13 cellular contexts compared by ENCODE assay signal in the genomic region with DNA sequence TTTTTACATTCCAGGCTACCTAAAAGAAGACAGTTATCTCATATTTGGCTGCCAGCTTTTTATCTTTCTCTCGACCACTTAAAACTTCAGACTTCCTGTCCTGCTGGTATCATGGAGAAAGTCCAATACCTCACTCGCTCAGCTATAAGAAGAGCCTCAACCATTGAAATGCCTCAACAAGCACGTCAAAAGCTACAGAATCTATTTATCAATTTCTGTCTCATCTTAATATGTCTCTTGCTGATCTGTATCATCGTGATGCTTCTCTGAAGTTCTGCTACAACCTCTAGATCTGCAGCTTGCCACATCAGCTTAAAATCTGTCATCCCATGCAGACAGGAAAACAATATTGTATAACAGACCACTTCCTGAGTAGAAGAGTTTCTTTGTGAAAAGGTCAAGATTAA. TPM values are rescaled to one million over a fixed set of nuclear protein-coding genes. Genes with fewer than 3 reads are reported as not detected.
DNase-seq lines count a peak whose midpoint lies in the region; ATAC-seq, FAIRE-seq and TF ChIP-seq lines count a peak whose summit lies in the region.
"Had no signal": no experiment of that assay in that cellular context is flagged by ENCODE, and none has a peak within 500 bp of the region (broad histone marks: within the 10 kb centered on the region; RNA-seq: fewer than 3 reads in every experiment).

No MANE protein-coding gene starts in this region.

- H3K4me3 Mint-ChIP-seq in CD4-positive, CD25-positive, alpha-beta regulatory T cell: peak overlapping the region; percentile 51 to 85 (median 74)
- H3K4me3 Mint-ChIP-seq: brain had no signal

- H3K36me3 ChIP-seq in CD4-positive, CD25-positive, alpha-beta regulatory T cell (ENCODE audit: control insufficient read depth, insufficient read depth, low read length): peaks cover 5% of the 10 kb centered on the region

- peaks cover 6 to 50% (median 34%) of the 10 kb centered on the region in 4 donors for H3K4me1 Mint-ChIP-seq in CD4-positive, CD25-positive, alpha-beta regulatory T cell

- peaks cover 31% of the 10 kb centered on the region for H3K4me1 ChIP-seq in CD4-positive, CD25-positive, alpha-beta regulatory T cell (ENCODE audit: control insufficient read depth, insufficient read depth, low read length, poor library complexity, severe bottlenecking)

- H3K27ac ChIP-seq in CD4-positive, CD25-positive, alpha-beta regulatory T cell (ENCODE audit: insufficient read depth, low read length, poor library complexity, severe bottlenecking): peak overlapping the region; percentile 73

- TF ChIP-seq CTCF in D721Med (IDR thresholded peaks at IDR 0.05; ENCODE audit: insufficient read depth, missing control alignments): no peak

- peaks cover 14% of the 10 kb centered on the region for H3K36me3 Mint-ChIP-seq in CD4-positive, CD25-positive, alpha-beta regulatory T cell

- peaks cover 4% of the 10 kb centered on the region for H3K27me3 Mint-ChIP-seq in CD4-positive, CD25-positive, alpha-beta regulatory T cell
- H3K27me3 Mint-ChIP-seq: brain had no signal

- no peaks in the 10 kb centered on the region for H3K9me3 Mint-ChIP-seq in CD4-positive, CD25-positive, alpha-beta regulatory T cell
- H3K9me3 Mint-ChIP-seq: brain had no signal

- peak overlapping the region; percentile 93 to 99 (median 94) for H3K27ac Mint-ChIP-seq in CD4-positive, CD25-positive, alpha-beta regulatory T cell

- H3K9me3 ChIP-seq in CD4-positive, CD25-positive, alpha-beta regulatory T cell (ENCODE audit: control insufficient read depth in 2 of 2, low read length in 2 of 2): no peaks in the 10 kb centered on the region

- H3K27me3 ChIP-seq in CD4-positive, CD25-positive, alpha-beta regulatory T cell (ENCODE audit: control insufficient read depth, insufficient read depth, low read length): no peaks in the 10 kb centered on the region

- peak in 2 of 3 donors; percentile 72 to 84 for DNase-seq in CD4-positive, CD25-positive, alpha-beta regulatory T cell
- DNase-seq in Jurkat, Clone E6-1 (ENCODE audit: low read depth, low spot score): peak; percentile 80
- peak; percentile 15 for DNase-seq in effector CD4-positive, alpha-beta T cell
- DNase-seq in D721Med (ENCODE audit: insufficient read length, low spot score) (no peak), SW480 (ENCODE audit: low spot score) (no peak)
- DNase-seq: DMS79; kidney; stimulated activated CD4-positive, alpha-beta T cell treated with anti-CD3 and anti-CD28 coated beads, Interleukin-2, amount 100 ng/mL, for 48 hours had no signal

- FAIRE-seq in D721Med (lab: Jason Lieb, UNC): no peak

- H3K4me3 ChIP-seq in CD4-positive, CD25-positive, alpha-beta regulatory T cell (ENCODE audit: low read depth, low read length): peak overlapping the region; percentile 71
- no peak overlapping the region for H3K4me3 ChIP-seq in Jurkat, Clone E6-1 (ENCODE audit: low read length)

- peak; percentile 91 to 97 for ATAC-seq in CD4-positive, CD25-positive, alpha-beta regulatory T cell (ENCODE audit: low read depth in 2 of 2)
- peak; percentile 61 for ATAC-seq in GM19452 (IDR thresholded peaks at IDR 0.05; ENCODE audit: unreplicated experiment)
- no peak for ATAC-seq in HG02571 (IDR thresholded peaks at IDR 0.05; ENCODE audit: unreplicated experiment)
- ATAC-seq in GM18858 (IDR thresholded peaks at IDR 0.05; ENCODE audit: unreplicated experiment): no peak

RNA-seq across cellular contexts. Expression of gene PLN, which starts 10.7 kb away (rescaled TPM):
- not detected for total RNA-seq in CD4-positive, CD25-positive, alpha-beta regulatory T cell
- under 1 TPM; 0.13 to 0.40 (median 0.27) TPM for polyA plus RNA-seq in CD4-positive, CD25-positive, alpha-beta regulatory T cell
- polyA plus RNA-seq in Jurkat, Clone E6-1 (2012; ENCODE audit: insufficient read depth, insufficient read length): not detected
- total RNA-seq: RPMI7951 had no signal

Comparison
In these comparisons a context has a peak if more than half of its experiments do, and no peak if none do; other contexts are left out.
1. ATAC-seq: peak in CD4-positive, CD25-positive, alpha-beta regulatory T cell (2 of 2) and GM19452 (single experiment); none in HG02571 (single experiment) and GM18858 (single experiment).
2. DNase-seq: peak in CD4-positive, CD25-positive, alpha-beta regulatory T cell (2 of 3), Jurkat, Clone E6-1 (single experiment) and effector CD4-positive, alpha-beta T cell (single experiment); none in D721Med (single experiment) and SW480 (single experiment).